ENCODE assay signal across 37 cellular contexts in genomic region chr10:49258351-49258683, GRCh38. TPM values are rescaled to one million over a fixed set of nuclear protein-coding genes. Genes with fewer than 3 reads are reported as not detected.
"Had no signal": no experiment of that assay in that cellular context is flagged by ENCODE, and none has a peak within 500 bp of the region (broad histone marks: within the 10 kb centered on the region; RNA-seq: fewer than 3 reads in every experiment).

No MANE protein-coding gene starts in this region.

- H3K4me1 ChIP-seq: adrenal gland, ascending aorta, body of pancreas, breast epithelium had no signal

- H3K9me3 ChIP-seq: adrenal gland, ascending aorta, body of pancreas, breast epithelium had no signal

- H3K4me3 ChIP-seq: adrenal gland, ascending aorta, body of pancreas, breast epithelium, cardiac muscle cell had no signal

- DNase-seq: activated effector memory CD4-positive, alpha-beta T cell treated with anti-CD3 and anti-CD28 coated beads, Interleukin-2, amount 50 U/mL, for 16 hours; activated effector memory CD4-positive, alpha-beta T cell treated with Interleukin-2 at 50 U/mL for 16 hours; activated gamma-delta T cell; activated gamma-delta T cell treated with Interleukin-2 at 50 U/mL for 16 hours; activated naive CD4-positive, alpha-beta T cell; activated naive CD4-positive, alpha-beta T cell treated with anti-CD3 and anti-CD28 coated beads for 36 hours; activated naive CD4-positive, alpha-beta T cell treated with anti-CD3 and anti-CD28 coated beads, Interleukin-2, amount 10 ng/mL, durations not matched to agents 7 days and 5 days; activated naive CD4-positive, alpha-beta T cell treated with anti-CD3 and anti-CD28 coated beads, Interleukin-2, amount 50 U/mL, for 16 hours; activated naive CD4-positive, alpha-beta T cell treated with Interleukin-2 at 50 U/mL for 16 hours; activated naive CD8-positive, alpha-beta T cell treated with anti-CD3 and anti-CD28 coated beads for 36 hours; activated naive CD8-positive, alpha-beta T cell treated with anti-CD3 and anti-CD28 coated beads, Interleukin-2, amount 10 ng/mL, durations not matched to agents 7 days and 5 days; activated naive CD8-positive, alpha-beta T cell treated with anti-CD3 and anti-CD28 coated beads, Interleukin-2, amount 50 U/mL, for 24 hours; activated T-cell treated with anti-CD3 and anti-CD28 coated beads, Interleukin-2, amount 50 U/mL, for 24 hours; activated T-cell treated with anti-CD3 and anti-CD28 coated beads, Interleukin-2, amount 50 U/mL, for 4 hours; activated T-cell treated with anti-CD3 and anti-CD28 coated beads, Interleukin-2, amount 50 U/mL, for 48 hours; activated T-cell treated with anti-CD3 and anti-CD28 coated beads, Interleukin-2, amount 50 U/mL, for 72 hours; adrenal gland; amniotic stem cell; amygdala; anterior cingulate cortex; aorta; body of pancreas; brain microvascular endothelial cell; caudate nucleus; central memory CD4-positive, alpha-beta T cell; cerebellar nuclear complex had no signal

- H3K27ac ChIP-seq: adrenal gland, ascending aorta, body of pancreas, brain microvascular endothelial cell, breast epithelium, cardiac muscle cell had no signal

- H3K36me3 ChIP-seq: adrenal gland, ascending aorta, brain microvascular endothelial cell, breast epithelium, cardiac muscle cell had no signal

- FAIRE-seq: astrocyte, bronchial epithelial cell had no signal

- ATAC-seq: activated naive CD4-positive, alpha-beta T cell treated with anti-CD3 and anti-CD28 coated beads, Interleukin-2, amount 50 U/mL, for 72 hours; activated naive CD8-positive, alpha-beta T cell treated with anti-CD3 and anti-CD28 coated beads, Interleukin-2, amount 50 U/mL, for 24 hours; activated T-cell treated with anti-CD3 and anti-CD28 coated beads, Interleukin-2, amount 50 U/mL, for 4 hours; activated T-cell treated with anti-CD3 and anti-CD28 coated beads, Interleukin-2, amount 50 U/mL, for 72 hours; activated T-helper 17 cell treated with anti-CD3 and anti-CD28 coated beads, Interleukin-2, amount 50 U/mL, for 72 hours; body of pancreas had no signal

- H3K27me3 ChIP-seq: adrenal gland, ascending aorta, body of pancreas, brain microvascular endothelial cell, cardiac muscle cell had no signal

RNA-seq across cellular contexts. Expression of gene C10orf71, which starts 40.7 kb away (rescaled TPM):
- total RNA-seq: activated naive CD4-positive, alpha-beta T cell treated with anti-CD3 and anti-CD28 coated beads for 36 hours; activated naive CD4-positive, alpha-beta T cell treated with anti-CD3 and anti-CD28 coated beads, Interleukin-2, amount 50 U/mL, for 72 hours; activated naive CD8-positive, alpha-beta T cell treated with anti-CD3 and anti-CD28 coated beads for 36 hours; activated naive CD8-positive, alpha-beta T cell treated with anti-CD3 and anti-CD28 coated beads, Interleukin-2, amount 10 ng/mL, durations not matched to agents 7 days and 5 days; activated T-cell treated with anti-CD3 and anti-CD28 coated beads, Interleukin-2, amount 50 U/mL, for 4 hours; activated T-cell treated with anti-CD3 and anti-CD28 coated beads, Interleukin-2, amount 50 U/mL, for 72 hours; activated T-helper 1 cell treated with anti-CD3 and anti-CD28 coated beads, Interleukin-12 subunit alpha, Interleukin-12 subunit beta, Interleukin-2, Interleukin-4 antibody, amounts not matched to agents 30 ng/mL and 10 ng/mL and 1 ng/mL, durations not matched to agents 14 hours and 24 hours and 36 hours; activated T-helper 17 cell treated with anti-CD3 and anti-CD28 coated beads, Interleukin-2, amount 50 U/mL, for 72 hours; activated T-helper 2 cell treated with anti-CD3 and anti-CD28 coated beads, Interferon-gamma antibody, Interleukin-2, Interleukin-4, amounts not matched to agents 10 μg/mL and 5 μg/mL and 100 μg/mL, durations not matched to agents 14 hours and 24 hours and 36 hours; ascending aorta; astrocyte; breast epithelium; bronchial epithelial cell; cerebellum; chondrocyte had no signal
